1 cellular context compared by ENCODE assay signal in genomic region chr16:684067-684794, GRCh38.
A peak's percentile ranks its signal among the peaks of the same experiment; 100 is the strongest.
TF ChIP-seq lines count a peak whose summit lies in the region.

TSS of gene JMJD8 (minus strand) at chr16:684334. CDS start at chr16:684319, 15 bp downstream.

TF ChIP-seq in K562, 482 proteins besides CTCF, POLR2A, EP300 and RAD21 (continued from another document and continues in another):
- TF ChIP-seq EWSR1 (IDR thresholded peaks at IDR 0.05; ENCODE audit: borderline replicate concordance, low read depth, partially characterized antibody) (no peak), ZNF282 (CRISPR knock-in tag; IDR thresholded peaks at IDR 0.05) (0 out of 2 replicates have a peak, but pooled peaks have one; percentile 12), FOXA3 (CRISPR knock-in tag; conservative IDR thresholded peaks at IDR 0.05 in 1 of 2, IDR thresholded peaks at IDR 0.05 in 1 of 2) (no peak), PHTF2 (CRISPR knock-in tag; IDR thresholded peaks at IDR 0.05) (no peak), E4F1 (CRISPR knock-in tag; IDR thresholded peaks at IDR 0.05; ENCODE audit: borderline replicate concordance) (no peak), NR2C1 (IDR thresholded peaks at IDR 0.05) (peak; percentile 90), NR2C1 (tag; IDR thresholded peaks at IDR 0.05) (peak; percentile 94), SMAD3 (CRISPR knock-in tag; conservative IDR thresholded peaks at IDR 0.05) (no peak), TGIF2 (CRISPR knock-in tag; IDR thresholded peaks at IDR 0.05) (no peak), HMGN3 (IDR thresholded peaks at IDR 0.05; ENCODE audit: borderline replicate concordance, extremely low read depth, insufficient read length, low read depth, low read length) (peak; percentile 14), NCOA6 (IDR thresholded peaks at IDR 0.05) (no peak), ZBTB12 (CRISPR knock-in tag; IDR thresholded peaks at IDR 0.05) (peak; percentile 79), NCOA2 (IDR thresholded peaks at IDR 0.05; ENCODE audit: partially characterized antibody in 2 of 2) (no peak), SMARCE1 (IDR thresholded peaks at IDR 0.05) (no peak), CBFA2T3 (IDR thresholded peaks at IDR 0.05) (no peak), BCL6 (CRISPR knock-in tag; IDR thresholded peaks at IDR 0.05) (no peak), ZNF212 (CRISPR knock-in tag; IDR thresholded peaks at IDR 0.05) (no peak), ZNF764 (CRISPR knock-in tag; IDR thresholded peaks at IDR 0.05; ENCODE audit: low read depth) (peak; percentile 72; the same call in 1 of the 2 replicates), SMAD1 (IDR thresholded peaks at IDR 0.05; ENCODE audit: low read depth, low read length, partially characterized antibody) (no peak), ZNF134 (CRISPR knock-in tag; conservative IDR thresholded peaks at IDR 0.05) (no peak), MTA2 (IDR thresholded peaks at IDR 0.05; ENCODE audit: low read depth) (no peak), ARID2 (IDR thresholded peaks at IDR 0.05) (no peak), ZNF274 (IDR thresholded peaks at IDR 0.05; ENCODE audit: borderline replicate concordance, low read depth, low read length) (no peak), ZNF75A (CRISPR knock-in tag; IDR thresholded peaks at IDR 0.05) (no peak), ZNF217 (CRISPR knock-in tag; IDR thresholded peaks at IDR 0.05) (no peak), POLR2B (IDR thresholded peaks at IDR 0.05; ENCODE audit: low read depth, partially characterized antibody) (peak; percentile 58), MLX (CRISPR knock-in tag; conservative IDR thresholded peaks at IDR 0.05) (no peak), PCBP2 (IDR thresholded peaks at IDR 0.05; ENCODE audit: low read depth, low read length, poor library complexity, severe bottlenecking) (no peak), ZNF384 (IDR thresholded peaks at IDR 0.05; ENCODE audit: low read depth, low read length) (no peak), NFXL1 (CRISPR knock-in tag; IDR thresholded peaks at IDR 0.05) (no peak), MYBL2 (IDR thresholded peaks at IDR 0.05; ENCODE audit: low read depth) (no peak), MYBL2 (CRISPR knock-in tag; IDR thresholded peaks at IDR 0.05; ENCODE audit: borderline replicate concordance) (no peak), KAT8 (IDR thresholded peaks at IDR 0.05; ENCODE audit: low read depth) (no peak), ZNF347 (CRISPR knock-in tag; IDR thresholded peaks at IDR 0.05; ENCODE audit: low read depth) (no peak), TBP (optimal IDR thresholded peaks at IDR 0.05; ENCODE audit: low read depth, low read length) (peak; percentile 79), ZKSCAN3 (CRISPR knock-in tag; IDR thresholded peaks at IDR 0.05) (no peak), MAZ (CRISPR knock-in tag; conservative IDR thresholded peaks at IDR 0.05 in 1 of 2, IDR thresholded peaks at IDR 0.05 in 1 of 2) (peak; percentile 32 to 34; a peak in 2 of 4 replicates), HEY1 (CRISPR knock-in tag; IDR thresholded peaks at IDR 0.05; ENCODE audit: borderline replicate concordance) (no peak), ZNF79 (CRISPR knock-in tag; IDR thresholded peaks at IDR 0.05; ENCODE audit: low read depth) (no peak), TRIM24 (IDR thresholded peaks at IDR 0.05) (no peak), ZNF695 (CRISPR knock-in tag; IDR thresholded peaks at IDR 0.05) (no peak), SMARCB1 (IDR thresholded peaks at IDR 0.05; ENCODE audit: insufficient read length, low read depth) (no peak), MYC (IDR thresholded peaks at IDR 0.05; ENCODE audit: low read depth, low read length) (peak; percentile 49), MYC (CRISPR knock-in tag; IDR thresholded peaks at IDR 0.05; ENCODE audit: borderline replicate concordance, low read depth) (no peak), SREBF2 (CRISPR knock-in tag; IDR thresholded peaks at IDR 0.05) (no peak)
- TF ChIP-seq, protein P1, sequence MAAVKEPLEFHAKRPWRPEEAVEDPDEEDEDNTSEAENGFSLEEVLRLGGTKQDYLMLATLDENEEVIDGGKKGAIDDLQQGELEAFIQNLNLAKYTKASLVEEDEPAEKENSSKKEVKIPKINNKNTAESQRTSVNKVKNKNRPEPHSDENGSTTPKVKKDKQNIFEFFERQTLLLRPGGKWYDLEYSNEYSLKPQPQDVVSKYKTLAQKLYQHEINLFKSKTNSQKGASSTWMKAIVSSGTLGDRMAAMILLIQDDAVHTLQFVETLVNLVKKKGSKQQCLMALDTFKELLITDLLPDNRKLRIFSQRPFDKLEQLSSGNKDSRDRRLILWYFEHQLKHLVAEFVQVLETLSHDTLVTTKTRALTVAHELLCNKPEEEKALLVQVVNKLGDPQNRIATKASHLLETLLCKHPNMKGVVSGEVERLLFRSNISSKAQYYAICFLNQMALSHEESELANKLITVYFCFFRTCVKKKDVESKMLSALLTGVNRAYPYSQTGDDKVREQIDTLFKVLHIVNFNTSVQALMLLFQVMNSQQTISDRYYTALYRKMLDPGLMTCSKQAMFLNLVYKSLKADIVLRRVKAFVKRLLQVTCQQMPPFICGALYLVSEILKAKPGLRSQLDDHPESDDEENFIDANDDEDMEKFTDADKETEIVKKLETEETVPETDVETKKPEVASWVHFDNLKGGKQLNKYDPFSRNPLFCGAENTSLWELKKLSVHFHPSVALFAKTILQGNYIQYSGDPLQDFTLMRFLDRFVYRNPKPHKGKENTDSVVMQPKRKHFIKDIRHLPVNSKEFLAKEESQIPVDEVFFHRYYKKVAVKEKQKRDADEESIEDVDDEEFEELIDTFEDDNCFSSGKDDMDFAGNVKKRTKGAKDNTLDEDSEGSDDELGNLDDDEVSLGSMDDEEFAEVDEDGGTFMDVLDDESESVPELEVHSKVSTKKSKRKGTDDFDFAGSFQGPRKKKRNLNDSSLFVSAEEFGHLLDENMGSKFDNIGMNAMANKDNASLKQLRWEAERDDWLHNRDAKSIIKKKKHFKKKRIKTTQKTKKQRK (IDR thresholded peaks at IDR 0.05; ENCODE audit: borderline replicate concordance, low read depth, low read length): no peak
- TF ChIP-seq, protein P2, sequence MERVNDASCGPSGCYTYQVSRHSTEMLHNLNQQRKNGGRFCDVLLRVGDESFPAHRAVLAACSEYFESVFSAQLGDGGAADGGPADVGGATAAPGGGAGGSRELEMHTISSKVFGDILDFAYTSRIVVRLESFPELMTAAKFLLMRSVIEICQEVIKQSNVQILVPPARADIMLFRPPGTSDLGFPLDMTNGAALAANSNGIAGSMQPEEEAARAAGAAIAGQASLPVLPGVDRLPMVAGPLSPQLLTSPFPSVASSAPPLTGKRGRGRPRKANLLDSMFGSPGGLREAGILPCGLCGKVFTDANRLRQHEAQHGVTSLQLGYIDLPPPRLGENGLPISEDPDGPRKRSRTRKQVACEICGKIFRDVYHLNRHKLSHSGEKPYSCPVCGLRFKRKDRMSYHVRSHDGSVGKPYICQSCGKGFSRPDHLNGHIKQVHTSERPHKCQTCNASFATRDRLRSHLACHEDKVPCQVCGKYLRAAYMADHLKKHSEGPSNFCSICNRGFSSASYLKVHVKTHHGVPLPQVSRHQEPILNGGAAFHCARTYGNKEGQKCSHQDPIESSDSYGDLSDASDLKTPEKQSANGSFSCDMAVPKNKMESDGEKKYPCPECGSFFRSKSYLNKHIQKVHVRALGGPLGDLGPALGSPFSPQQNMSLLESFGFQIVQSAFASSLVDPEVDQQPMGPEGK (CRISPR knock-in tag; IDR thresholded peaks at IDR 0.05; ENCODE audit: borderline replicate concordance): no peak
- TF ChIP-seq, protein P3, sequence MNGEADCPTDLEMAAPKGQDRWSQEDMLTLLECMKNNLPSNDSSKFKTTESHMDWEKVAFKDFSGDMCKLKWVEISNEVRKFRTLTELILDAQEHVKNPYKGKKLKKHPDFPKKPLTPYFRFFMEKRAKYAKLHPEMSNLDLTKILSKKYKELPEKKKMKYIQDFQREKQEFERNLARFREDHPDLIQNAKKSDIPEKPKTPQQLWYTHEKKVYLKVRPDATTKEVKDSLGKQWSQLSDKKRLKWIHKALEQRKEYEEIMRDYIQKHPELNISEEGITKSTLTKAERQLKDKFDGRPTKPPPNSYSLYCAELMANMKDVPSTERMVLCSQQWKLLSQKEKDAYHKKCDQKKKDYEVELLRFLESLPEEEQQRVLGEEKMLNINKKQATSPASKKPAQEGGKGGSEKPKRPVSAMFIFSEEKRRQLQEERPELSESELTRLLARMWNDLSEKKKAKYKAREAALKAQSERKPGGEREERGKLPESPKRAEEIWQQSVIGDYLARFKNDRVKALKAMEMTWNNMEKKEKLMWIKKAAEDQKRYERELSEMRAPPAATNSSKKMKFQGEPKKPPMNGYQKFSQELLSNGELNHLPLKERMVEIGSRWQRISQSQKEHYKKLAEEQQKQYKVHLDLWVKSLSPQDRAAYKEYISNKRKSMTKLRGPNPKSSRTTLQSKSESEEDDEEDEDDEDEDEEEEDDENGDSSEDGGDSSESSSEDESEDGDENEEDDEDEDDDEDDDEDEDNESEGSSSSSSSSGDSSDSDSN (IDR thresholded peaks at IDR 0.05; ENCODE audit: borderline replicate concordance in 1 of 2, low read depth in 2 of 2, low read length in 2 of 2): peak in 1 of 2 experiments; percentile 35; a peak in 1 of 4 replicates
